In the genomic region with DNA sequence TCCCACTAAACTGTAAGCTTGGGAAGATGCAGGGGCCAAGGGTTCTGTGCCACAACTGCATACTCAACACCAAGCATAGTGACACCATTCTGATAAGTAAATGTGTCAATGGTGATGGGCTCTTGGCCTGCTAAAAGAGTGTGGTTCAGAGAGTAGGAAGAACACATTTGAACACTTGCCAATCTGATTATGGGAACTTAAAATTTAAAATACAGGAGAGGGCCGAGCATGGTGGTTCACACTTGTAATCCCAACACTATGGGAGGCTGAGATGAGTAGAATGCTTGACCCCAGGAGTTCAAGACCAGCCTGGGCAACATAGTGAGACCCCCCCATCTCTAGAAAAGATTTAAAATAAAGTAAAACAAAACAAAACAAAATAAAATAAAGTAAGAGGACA, we compare ENCODE assay signal across 15 cellular contexts. TPM values are rescaled to one million over a fixed set of nuclear protein-coding genes. Genes with fewer than 3 reads are reported as not detected.
A peak's percentile ranks its signal among the peaks of the same experiment; 100 is the strongest.
DNase-seq lines count a peak whose midpoint lies in the region; ATAC-seq, FAIRE-seq and TF ChIP-seq lines count a peak whose summit lies in the region.
"Had no signal": no experiment of that assay in that cellular context is flagged by ENCODE, and none has a peak within 500 bp of the region (broad histone marks: within the 10 kb centered on the region; RNA-seq: fewer than 3 reads in every experiment).

No MANE protein-coding gene starts in this region.

- no peak for DNase-seq in CD4-positive, alpha-beta memory T cell
- DNase-seq in OCI-LY7 (ENCODE audit: low spot score) = no peak
- DNase-seq in K562 (ENCODE audit: extremely low read depth in 1 of 4, low spot score in 3 of 4) = peak in 2 of 4 experiments; percentile 29 to 50
- DNase-seq in nephron progenitor cell = no peak
- DNase-seq in dermis blood vessel endothelial cell = no peak
- DNase-seq in posterior cingulate gyrus = no peak
- no peak for DNase-seq in Peyer's patch
- DNase-seq: BE2C, DMS 273 treated with DMSO at 0.1 percent for 48 hours, Kasumi-1, NCI-H1417, NCI-H2029, NCI-H510A, SIG-M5 had no signal

- CTCF ChIA-PET in CD4-positive, alpha-beta memory T cell (lab: Charles Lee; ENCODE audit: partially characterized antibody) = interaction anchor here (0.9 kb wide), 1 partner anchor 24 kb away, joined by 3 read pairs; no protein-coding TSS in a partner anchor
- CTCF ChIA-PET in OCI-LY7 (lab: Charles Lee; ENCODE audit: unreplicated experiment) (no interaction called here), K562 (lab: Yijun Ruan, JAX; ENCODE audit: low intra/inter-chr PET ratio) (no interaction called here)

- peak; percentile 56 for ATAC-seq in K562

- H3K4me3 Mint-ChIP-seq in CD4-positive, alpha-beta memory T cell = peak overlapping the region in 1 of 8 donors; percentile 5
- H3K4me3 Mint-ChIP-seq in nephron progenitor cell = no peak overlapping the region

- in situ Hi-C loops in K562 (cut with MboI) = no loop called here

- WGBS in K562 (ENCODE audit: insufficient coverage, low coverage, missing lambda C conversion rate) = 0% methylated on average over 1 of the region's 1 CpG

- no peak overlapping the region for H3K4me3 ChIP-seq in CD4-positive, alpha-beta memory T cell (ENCODE audit: low read length in 2 of 2)
- no peak overlapping the region for H3K4me3 ChIP-seq in OCI-LY7 (ENCODE audit: low read depth, low read length, poor library complexity, severe bottlenecking)
- H3K4me3 ChIP-seq in K562 = no peak overlapping the region
- H3K4me3 ChIP-seq in Peyer's patch = no peak overlapping the region

- H3K27ac ChIP-seq in CD4-positive, alpha-beta memory T cell (ENCODE audit: low read depth, low read length) = no peak overlapping the region
- H3K27ac ChIP-seq in OCI-LY7 (ENCODE audit: low read depth, low read length, poor library complexity, severe bottlenecking) = no peak overlapping the region
- peak overlapping the region; percentile 11; the same call in 1 of the 3 replicates for H3K27ac ChIP-seq in K562 (ENCODE audit: extremely low read depth, low read depth, low read length)
- peak overlapping the region in 2 of 4 donors; percentile 65 to 74 for H3K27ac ChIP-seq in Peyer's patch

- H3K9me3 ChIP-seq in CD4-positive, alpha-beta memory T cell (ENCODE audit: control insufficient read depth in 1 of 2, low read length in 2 of 2) = no peaks in the 10 kb centered on the region
- H3K9me3 ChIP-seq in OCI-LY7 (ENCODE audit: low read length) (no peaks in the 10 kb centered on the region), K562 (replicated peaks; ENCODE audit: control insufficient read depth, insufficient read depth, low read depth, low read length) (no peaks in the 10 kb centered on the region), Peyer's patch (no peaks in the 10 kb centered on the region)
- H3K9me3 ChIP-seq: BE2C had no signal

- H3K9ac ChIP-seq in K562 (ENCODE audit: insufficient read depth in 1 of 2, low read depth in 2 of 2, low read length in 2 of 2) = no peak overlapping the region

- peaks cover 0 to 5% of the 10 kb centered on the region in 2 donors for H3K36me3 Mint-ChIP-seq in CD4-positive, alpha-beta memory T cell
- peaks cover 44% of the 10 kb centered on the region for H3K36me3 Mint-ChIP-seq in nephron progenitor cell (ENCODE audit: low read depth)

- TF ChIP-seq EP300 in K562 (IDR thresholded peaks at IDR 0.05; ENCODE audit: low read length) = no peak

- H3K79me2 ChIP-seq in OCI-LY7 (ENCODE audit: insufficient read depth, low read depth, low read length) = peaks cover 9% of the 10 kb centered on the region; the same call in 1 of the 2 replicates
- peaks cover 9% of the 10 kb centered on the region for H3K79me2 ChIP-seq in K562 (ENCODE audit: control insufficient read depth, insufficient read depth, low read length)

- H3K9me3 Mint-ChIP-seq in CD4-positive, alpha-beta memory T cell = no peaks in the 10 kb centered on the region
- peaks cover 5% of the 10 kb centered on the region for H3K9me3 Mint-ChIP-seq in nephron progenitor cell

- peaks cover 17 to 38% (median 27%) of the 10 kb centered on the region in 4 donors for H3K4me1 Mint-ChIP-seq in CD4-positive, alpha-beta memory T cell
- peaks cover 31% of the 10 kb centered on the region for H3K4me1 Mint-ChIP-seq in nephron progenitor cell

- BruUV-seq in OCI-LY7 (replicated peaks; lab: Mats Ljungman, UMichigan) (TSS peak; percentile 37), K562 (replicated peaks; lab: Mats Ljungman, UMichigan) (no TSS peak)

- intact Hi-C loops in CD4-positive, alpha-beta memory T cell (cut with micrococcal nuclease) = no loop called here
- intact Hi-C loops in OCI-LY7 (cut with micrococcal nuclease; ENCODE audit: unreplicated experiment) = no loop called here
- intact Hi-C loops in K562 (cut with micrococcal nuclease) = no loop called here
- intact Hi-C loops in posterior cingulate gyrus (cut with DNase I) = no loop called here

- H3K27me3 Mint-ChIP-seq in CD4-positive, alpha-beta memory T cell = no peaks in the 10 kb centered on the region
- no peaks in the 10 kb centered on the region for H3K27me3 Mint-ChIP-seq in nephron progenitor cell (ENCODE audit: low read depth, poor library complexity)

- peaks cover 14% of the 10 kb centered on the region for H3K4me1 ChIP-seq in CD4-positive, alpha-beta memory T cell (ENCODE audit: insufficient read depth, low read length)
- H3K4me1 ChIP-seq in OCI-LY7 (ENCODE audit: insufficient read depth, low read length, poor library complexity, severe bottlenecking) (no peaks in the 10 kb centered on the region), K562 (replicated peaks in 1 of 2; ENCODE audit: control insufficient read depth in 2 of 2, insufficient read depth in 2 of 2, low read length in 2 of 2) (peaks cover 8 to 22% of the 10 kb centered on the region in 2 experiments; a peak in 3 of 5 replicates), Peyer's patch (peaks cover 0 to 22% (median 1%) of the 10 kb centered on the region in 4 donors)

- no peak for FAIRE-seq in K562 (lab: Jason Lieb, UNC)
- FAIRE-seq: H54 had no signal

- POLR2A ChIA-PET in CD4-positive, alpha-beta memory T cell (lab: Charles Lee; ENCODE audit: partially characterized antibody) = no interaction called here
- POLR2A ChIA-PET in OCI-LY7 (lab: Charles Lee) (no interaction called here), K562 (lab: Yijun Ruan, JAX) (interaction anchor here (0.9 to 3.1 kb wide), 3 partner anchors 8 to 17 kb away, joined by 3 to 15 read pairs (median 12); no protein-coding TSS in a partner anchor)

- no peaks in the 10 kb centered on the region for H3K9me1 ChIP-seq in K562 (ENCODE audit: control insufficient read depth, insufficient read depth, low read length)

- TF ChIP-seq POLR2A in K562 (conservative IDR thresholded peaks at IDR 0.05) (no peak), Peyer's patch (IDR thresholded peaks at IDR 0.05) (no peak)

- TF ChIP-seq CTCF in OCI-LY7 (conservative IDR thresholded peaks at IDR 0.05; ENCODE audit: low read length) (no peak), K562 (IDR thresholded peaks at IDR 0.05 in 2 of 3, conservative IDR thresholded peaks at IDR 0.05 in 1 of 3; ENCODE audit: insufficient read depth in 2 of 3, low read depth in 1 of 3, low read length in 3 of 3) (no peak), nephron progenitor cell (IDR thresholded peaks at IDR 0.05) (no peak), Peyer's patch (IDR thresholded peaks at IDR 0.05) (no peak)

- TF ChIP-seq RAD21 in K562 (CRISPR knock-in tag; conservative IDR thresholded peaks at IDR 0.05 in 1 of 2, IDR thresholded peaks at IDR 0.05 in 1 of 2) = no peak

- H3K4me2 ChIP-seq in OCI-LY7 (ENCODE audit: low read length) (no peak overlapping the region), K562 (ENCODE audit: insufficient read depth, low read length) (no peak overlapping the region)

- H2AFZ ChIP-seq in OCI-LY7 (ENCODE audit: low read length) (no peak overlapping the region), K562 (ENCODE audit: low read depth, low read length) (no peak overlapping the region)

- no peaks in the 10 kb centered on the region for H3K9me2 ChIP-seq in OCI-LY7 (ENCODE audit: insufficient read depth, low read length)

- no peaks in the 10 kb centered on the region for H3K27me3 ChIP-seq in CD4-positive, alpha-beta memory T cell (ENCODE audit: insufficient read depth, low read length)
- H3K27me3 ChIP-seq in K562 (ENCODE audit: control insufficient read depth in 2 of 2, insufficient read depth in 2 of 2, low read length in 2 of 2) (no peaks in the 10 kb centered on the region), Peyer's patch (no peaks in the 10 kb centered on the region)
- H3K27me3 ChIP-seq: BE2C had no signal

- peak overlapping the region in 6 of 7 donors; percentile 2 to 79 (median 60) for H3K27ac Mint-ChIP-seq in CD4-positive, alpha-beta memory T cell
- peak overlapping the region; percentile 79 for H3K27ac Mint-ChIP-seq in nephron progenitor cell

- H4K20me1 ChIP-seq in OCI-LY7 (ENCODE audit: insufficient read depth, low read length) (no peaks in the 10 kb centered on the region), K562 (replicated peaks; ENCODE audit: control insufficient read depth, insufficient read depth, low read length) (no peaks in the 10 kb centered on the region)

- no peaks in the 10 kb centered on the region for H3K36me3 ChIP-seq in CD4-positive, alpha-beta memory T cell (ENCODE audit: insufficient read depth, low read length)
- H3K36me3 ChIP-seq in OCI-LY7 (ENCODE audit: insufficient read depth, low read length) (no peaks in the 10 kb centered on the region; the same call in none of the 2 replicates), K562 (ENCODE audit: control insufficient read depth, insufficient read depth, low read length) (no peaks in the 10 kb centered on the region), Peyer's patch (no peaks in the 10 kb centered on the region)
- H3K36me3 ChIP-seq: BE2C had no signal

RNA-seq across cellular contexts. Expression of a gene that starts 34.0 kb away (rescaled TPM):
- 10 to 100 TPM; 15.9 to 16.6 TPM for total RNA-seq in CD4-positive, alpha-beta memory T cell
- polyA plus RNA-seq in CD4-positive, alpha-beta memory T cell = 10 to 100 TPM; 26.5 to 31.7 TPM
- 12.5 and 16.5 TPM in 2 replicates for total RNA-seq in OCI-LY7 (2014; rRNA removed; shearing (Covaris generic))
- total RNA-seq in OCI-LY7 (2022) (38.5 and 39.2 TPM in 2 replicates), K562 (2014; rRNA removed) (7.4 and 14.4 TPM in 2 replicates), K562 (2014; rRNA removed; fragmentation: Illumina TruSeq; extraction: Trizol) (14.2 and 16.6 TPM in 2 replicates), K562 (2015; rRNA removed; fragmentation: Illumina TruSeq; extraction: Trizol) (15.4 and 16.5 TPM in 2 replicates), K562 (2021) (17.1 and 20.4 TPM in 2 replicates), dermis blood vessel endothelial cell (17.7 and 25.5 TPM in 2 replicates), Peyer's patch (10 to 100 TPM; 17.3 to 33.0 (median 28.5) TPM)
- 24.8 and 25.7 TPM in 2 replicates for total RNA-seq in K562 (2011; cell fraction: chromatin; rRNA removed; ENCODE audit: low replicate concordance)
- total RNA-seq in K562 (2011; cell fraction: nucleolus; rRNA removed) = 11.2 and 13.5 TPM in 2 replicates
- 19.7 and 25.1 TPM in 2 replicates for total RNA-seq in K562 (2011; cell fraction: nucleoplasm; rRNA removed)
- polyA plus RNA-seq in K562 (2011; rRNA removed) (22.3 and 24.0 TPM in 2 replicates), K562 (2014; fragmentation: Illumina TruSeq; extraction: Trizol) (17.7 and 19.7 TPM in 2 replicates), K562 (2014; fragmentation: Nextera tagmentation; extraction: Ambion mirVana) (1 to 10 TPM; 5.0 to 6.3 TPM), K562 (2014; rRNA removed) (11.3 and 12.4 TPM in 2 replicates)
- polyA plus RNA-seq in K562 (2011; cell fraction: cytosol; rRNA removed) = 31.5 and 33.8 TPM in 2 replicates
- 11.1 and 14.2 TPM in 2 replicates for polyA plus RNA-seq in K562 (2011; cell fraction: nucleus; rRNA removed)
- polyA plus RNA-seq in K562 (2012) = 15.8 and 27.6 TPM in 2 replicates
- 35.0 and 36.0 TPM in 2 replicates for polyA minus RNA-seq in K562 (2011; rRNA and poly(A)+ RNA removed)
- 12.7 and 14.1 TPM in 2 replicates for polyA minus RNA-seq in K562 (2011; cell fraction: cytosol; rRNA and poly(A)+ RNA removed)
- 3.4 and 8.6 TPM in 2 replicates for polyA minus RNA-seq in K562 (2011; cell fraction: nucleus; rRNA and poly(A)+ RNA removed)
